1 cellular context compared by ENCODE assay signal in the genomic region with DNA sequence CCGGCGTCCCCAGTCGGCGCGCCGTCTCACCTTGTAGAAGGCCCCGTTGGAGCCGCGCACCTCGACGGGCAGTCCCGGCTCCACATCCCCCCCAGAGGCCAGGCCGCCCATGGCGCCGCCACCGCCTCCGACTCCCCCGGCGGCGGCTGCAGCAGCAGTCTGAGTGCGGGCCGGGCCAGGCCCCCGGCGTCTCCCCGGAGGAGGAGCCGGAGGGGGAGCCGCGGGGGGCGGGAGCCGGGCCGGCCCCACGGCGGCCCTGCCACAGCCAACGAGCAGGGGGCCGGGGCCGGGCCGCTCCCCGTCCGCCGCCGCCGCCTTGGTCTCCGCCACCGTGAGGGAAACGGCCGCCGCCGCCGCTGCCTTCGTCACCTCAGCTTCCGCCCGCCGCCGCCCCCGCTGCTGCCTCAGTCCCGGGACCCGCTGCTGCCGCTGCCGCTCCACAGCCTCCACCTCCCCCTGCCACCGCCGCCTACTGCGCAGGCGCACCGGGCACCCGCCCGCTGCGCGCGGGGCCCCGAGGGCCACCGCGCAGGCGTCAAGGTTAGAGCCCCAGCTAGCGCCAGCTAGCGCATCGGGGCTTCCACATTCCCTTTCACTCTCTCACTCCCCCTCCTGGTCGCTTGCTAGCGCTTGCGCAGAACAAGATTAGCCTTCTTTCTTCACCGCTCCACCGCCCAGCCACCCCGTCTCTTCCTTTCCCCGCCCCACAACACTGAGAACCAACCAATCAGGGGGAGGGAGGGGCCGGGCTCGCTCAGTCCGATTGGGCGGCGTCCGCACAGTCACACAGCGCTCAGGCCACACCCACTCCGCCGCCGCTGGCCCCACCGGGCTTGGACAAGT.
TF ChIP-seq lines count a peak whose summit lies in the region.

FXR2 (minus strand) TSS at position 476 of the 843 bp plus-strand sequence; CDS start at position 111, 365 bp downstream.

TF ChIP-seq in HEK293, 187 proteins besides CTCF, POLR2A, EP300 and RAD21 (continued from another document and continues in another):
- TF ChIP-seq, protein P1, sequence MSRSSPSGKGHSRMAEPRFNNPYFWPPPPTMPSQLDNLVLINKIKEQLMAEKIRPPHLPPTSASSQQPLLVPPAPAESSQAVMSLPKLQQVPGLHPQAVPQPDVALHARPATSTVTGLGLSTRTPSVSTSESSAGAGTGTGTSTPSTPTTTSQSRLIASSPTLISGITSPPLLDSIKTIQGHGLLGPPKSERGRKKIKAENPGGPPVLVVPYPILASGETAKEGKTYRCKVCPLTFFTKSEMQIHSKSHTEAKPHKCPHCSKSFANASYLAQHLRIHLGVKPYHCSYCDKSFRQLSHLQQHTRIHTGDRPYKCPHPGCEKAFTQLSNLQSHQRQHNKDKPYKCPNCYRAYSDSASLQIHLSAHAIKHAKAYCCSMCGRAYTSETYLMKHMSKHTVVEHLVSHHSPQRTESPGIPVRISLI (tag by site-specific recombination; IDR thresholded peaks at IDR 0.05) = no peak
- TF ChIP-seq ZNF280C (tag by site-specific recombination; IDR thresholded peaks at IDR 0.05) = no peak
- no peak for TF ChIP-seq BCL11B (tag by site-specific recombination; IDR thresholded peaks at IDR 0.05; ENCODE audit: low read depth)
- TF ChIP-seq ZNF184 (tag by site-specific recombination; IDR thresholded peaks at IDR 0.05) = no peak
- TF ChIP-seq, protein P2, sequence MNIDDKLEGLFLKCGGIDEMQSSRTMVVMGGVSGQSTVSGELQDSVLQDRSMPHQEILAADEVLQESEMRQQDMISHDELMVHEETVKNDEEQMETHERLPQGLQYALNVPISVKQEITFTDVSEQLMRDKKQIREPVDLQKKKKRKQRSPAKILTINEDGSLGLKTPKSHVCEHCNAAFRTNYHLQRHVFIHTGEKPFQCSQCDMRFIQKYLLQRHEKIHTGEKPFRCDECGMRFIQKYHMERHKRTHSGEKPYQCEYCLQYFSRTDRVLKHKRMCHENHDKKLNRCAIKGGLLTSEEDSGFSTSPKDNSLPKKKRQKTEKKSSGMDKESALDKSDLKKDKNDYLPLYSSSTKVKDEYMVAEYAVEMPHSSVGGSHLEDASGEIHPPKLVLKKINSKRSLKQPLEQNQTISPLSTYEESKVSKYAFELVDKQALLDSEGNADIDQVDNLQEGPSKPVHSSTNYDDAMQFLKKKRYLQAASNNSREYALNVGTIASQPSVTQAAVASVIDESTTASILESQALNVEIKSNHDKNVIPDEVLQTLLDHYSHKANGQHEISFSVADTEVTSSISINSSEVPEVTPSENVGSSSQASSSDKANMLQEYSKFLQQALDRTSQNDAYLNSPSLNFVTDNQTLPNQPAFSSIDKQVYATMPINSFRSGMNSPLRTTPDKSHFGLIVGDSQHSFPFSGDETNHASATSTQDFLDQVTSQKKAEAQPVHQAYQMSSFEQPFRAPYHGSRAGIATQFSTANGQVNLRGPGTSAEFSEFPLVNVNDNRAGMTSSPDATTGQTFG (tag by site-specific recombination; IDR thresholded peaks at IDR 0.05; ENCODE audit: borderline replicate concordance) = no peak
- no peak for TF ChIP-seq BCL11A (tag by site-specific recombination; IDR thresholded peaks at IDR 0.05; ENCODE audit: low read depth)
- TF ChIP-seq ZNF112 (tag by site-specific recombination; IDR thresholded peaks at IDR 0.05) = no peak
- TF ChIP-seq, protein P3, sequence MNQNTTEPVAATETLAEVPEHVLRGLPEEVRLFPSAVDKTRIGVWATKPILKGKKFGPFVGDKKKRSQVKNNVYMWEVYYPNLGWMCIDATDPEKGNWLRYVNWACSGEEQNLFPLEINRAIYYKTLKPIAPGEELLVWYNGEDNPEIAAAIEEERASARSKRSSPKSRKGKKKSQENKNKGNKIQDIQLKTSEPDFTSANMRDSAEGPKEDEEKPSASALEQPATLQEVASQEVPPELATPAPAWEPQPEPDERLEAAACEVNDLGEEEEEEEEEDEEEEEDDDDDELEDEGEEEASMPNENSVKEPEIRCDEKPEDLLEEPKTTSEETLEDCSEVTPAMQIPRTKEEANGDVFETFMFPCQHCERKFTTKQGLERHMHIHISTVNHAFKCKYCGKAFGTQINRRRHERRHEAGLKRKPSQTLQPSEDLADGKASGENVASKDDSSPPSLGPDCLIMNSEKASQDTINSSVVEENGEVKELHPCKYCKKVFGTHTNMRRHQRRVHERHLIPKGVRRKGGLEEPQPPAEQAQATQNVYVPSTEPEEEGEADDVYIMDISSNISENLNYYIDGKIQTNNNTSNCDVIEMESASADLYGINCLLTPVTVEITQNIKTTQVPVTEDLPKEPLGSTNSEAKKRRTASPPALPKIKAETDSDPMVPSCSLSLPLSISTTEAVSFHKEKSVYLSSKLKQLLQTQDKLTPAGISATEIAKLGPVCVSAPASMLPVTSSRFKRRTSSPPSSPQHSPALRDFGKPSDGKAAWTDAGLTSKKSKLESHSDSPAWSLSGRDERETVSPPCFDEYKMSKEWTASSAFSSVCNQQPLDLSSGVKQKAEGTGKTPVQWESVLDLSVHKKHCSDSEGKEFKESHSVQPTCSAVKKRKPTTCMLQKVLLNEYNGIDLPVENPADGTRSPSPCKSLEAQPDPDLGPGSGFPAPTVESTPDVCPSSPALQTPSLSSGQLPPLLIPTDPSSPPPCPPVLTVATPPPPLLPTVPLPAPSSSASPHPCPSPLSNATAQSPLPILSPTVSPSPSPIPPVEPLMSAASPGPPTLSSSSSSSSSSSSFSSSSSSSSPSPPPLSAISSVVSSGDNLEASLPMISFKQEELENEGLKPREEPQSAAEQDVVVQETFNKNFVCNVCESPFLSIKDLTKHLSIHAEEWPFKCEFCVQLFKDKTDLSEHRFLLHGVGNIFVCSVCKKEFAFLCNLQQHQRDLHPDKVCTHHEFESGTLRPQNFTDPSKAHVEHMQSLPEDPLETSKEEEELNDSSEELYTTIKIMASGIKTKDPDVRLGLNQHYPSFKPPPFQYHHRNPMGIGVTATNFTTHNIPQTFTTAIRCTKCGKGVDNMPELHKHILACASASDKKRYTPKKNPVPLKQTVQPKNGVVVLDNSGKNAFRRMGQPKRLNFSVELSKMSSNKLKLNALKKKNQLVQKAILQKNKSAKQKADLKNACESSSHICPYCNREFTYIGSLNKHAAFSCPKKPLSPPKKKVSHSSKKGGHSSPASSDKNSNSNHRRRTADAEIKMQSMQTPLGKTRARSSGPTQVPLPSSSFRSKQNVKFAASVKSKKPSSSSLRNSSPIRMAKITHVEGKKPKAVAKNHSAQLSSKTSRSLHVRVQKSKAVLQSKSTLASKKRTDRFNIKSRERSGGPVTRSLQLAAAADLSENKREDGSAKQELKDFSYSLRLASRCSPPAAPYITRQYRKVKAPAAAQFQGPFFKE (tag by site-specific recombination; IDR thresholded peaks at IDR 0.05; ENCODE audit: borderline replicate concordance) = no peak
- no peak for TF ChIP-seq ZNF221 (tag by site-specific recombination; IDR thresholded peaks at IDR 0.05; ENCODE audit: borderline replicate concordance)
- TF ChIP-seq ZBTB10 (tag by site-specific recombination; IDR thresholded peaks at IDR 0.05) = no peak
- TF ChIP-seq, protein P4, sequence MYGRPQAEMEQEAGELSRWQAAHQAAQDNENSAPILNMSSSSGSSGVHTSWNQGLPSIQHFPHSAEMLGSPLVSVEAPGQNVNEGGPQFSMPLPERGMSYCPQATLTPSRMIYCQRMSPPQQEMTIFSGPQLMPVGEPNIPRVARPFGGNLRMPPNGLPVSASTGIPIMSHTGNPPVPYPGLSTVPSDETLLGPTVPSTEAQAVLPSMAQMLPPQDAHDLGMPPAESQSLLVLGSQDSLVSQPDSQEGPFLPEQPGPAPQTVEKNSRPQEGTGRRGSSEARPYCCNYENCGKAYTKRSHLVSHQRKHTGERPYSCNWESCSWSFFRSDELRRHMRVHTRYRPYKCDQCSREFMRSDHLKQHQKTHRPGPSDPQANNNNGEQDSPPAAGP (tag by site-specific recombination; IDR thresholded peaks at IDR 0.05) = no peak
- peak; percentile 92 for TF ChIP-seq SP3 (tag by site-specific recombination; IDR thresholded peaks at IDR 0.05)
- TF ChIP-seq ZNF311 (tag by site-specific recombination; IDR thresholded peaks at IDR 0.05; ENCODE audit: borderline replicate concordance) = no peak
- no peak for TF ChIP-seq ZBTB21 (tag by site-specific recombination; IDR thresholded peaks at IDR 0.05)
- TF ChIP-seq ZNF658 (tag by site-specific recombination; IDR thresholded peaks at IDR 0.05) = no peak
- no peak for TF ChIP-seq ZNF133 (tag by site-specific recombination; IDR thresholded peaks at IDR 0.05)
- TF ChIP-seq ZNF776 (tag by site-specific recombination; IDR thresholded peaks at IDR 0.05; ENCODE audit: borderline replicate concordance) = no peak
- TF ChIP-seq, protein P5, sequence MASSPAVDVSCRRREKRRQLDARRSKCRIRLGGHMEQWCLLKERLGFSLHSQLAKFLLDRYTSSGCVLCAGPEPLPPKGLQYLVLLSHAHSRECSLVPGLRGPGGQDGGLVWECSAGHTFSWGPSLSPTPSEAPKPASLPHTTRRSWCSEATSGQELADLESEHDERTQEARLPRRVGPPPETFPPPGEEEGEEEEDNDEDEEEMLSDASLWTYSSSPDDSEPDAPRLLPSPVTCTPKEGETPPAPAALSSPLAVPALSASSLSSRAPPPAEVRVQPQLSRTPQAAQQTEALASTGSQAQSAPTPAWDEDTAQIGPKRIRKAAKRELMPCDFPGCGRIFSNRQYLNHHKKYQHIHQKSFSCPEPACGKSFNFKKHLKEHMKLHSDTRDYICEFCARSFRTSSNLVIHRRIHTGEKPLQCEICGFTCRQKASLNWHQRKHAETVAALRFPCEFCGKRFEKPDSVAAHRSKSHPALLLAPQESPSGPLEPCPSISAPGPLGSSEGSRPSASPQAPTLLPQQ (tag by site-specific recombination; IDR thresholded peaks at IDR 0.05) = peak; percentile 94
- no peak for TF ChIP-seq ZNF416 (tag by site-specific recombination; IDR thresholded peaks at IDR 0.05)
- TF ChIP-seq ZNF791 (tag by site-specific recombination; IDR thresholded peaks at IDR 0.05) = no peak
- peak; percentile 83 for TF ChIP-seq ZNF341 (tag by site-specific recombination; IDR thresholded peaks at IDR 0.05; ENCODE audit: low read depth)
- no peak for TF ChIP-seq ZNF449 (tag by site-specific recombination; IDR thresholded peaks at IDR 0.05)
- no peak for TF ChIP-seq ZNF19 (tag by site-specific recombination; IDR thresholded peaks at IDR 0.05; ENCODE audit: low read depth)
- TF ChIP-seq ZNF302 (tag by site-specific recombination; IDR thresholded peaks at IDR 0.05; ENCODE audit: low read depth) = no peak
- TF ChIP-seq OVOL3 (tag by site-specific recombination; IDR thresholded peaks at IDR 0.05) = no peak
- TF ChIP-seq ZIC2 (tag by site-specific recombination; IDR thresholded peaks at IDR 0.05) = peak; percentile 80
- no peak for TF ChIP-seq ZNF585B (tag by site-specific recombination; IDR thresholded peaks at IDR 0.05)
- no peak for TF ChIP-seq RBAK (tag by site-specific recombination; IDR thresholded peaks at IDR 0.05)
